8 cellular contexts compared by ENCODE assay signal in the genomic region with DNA sequence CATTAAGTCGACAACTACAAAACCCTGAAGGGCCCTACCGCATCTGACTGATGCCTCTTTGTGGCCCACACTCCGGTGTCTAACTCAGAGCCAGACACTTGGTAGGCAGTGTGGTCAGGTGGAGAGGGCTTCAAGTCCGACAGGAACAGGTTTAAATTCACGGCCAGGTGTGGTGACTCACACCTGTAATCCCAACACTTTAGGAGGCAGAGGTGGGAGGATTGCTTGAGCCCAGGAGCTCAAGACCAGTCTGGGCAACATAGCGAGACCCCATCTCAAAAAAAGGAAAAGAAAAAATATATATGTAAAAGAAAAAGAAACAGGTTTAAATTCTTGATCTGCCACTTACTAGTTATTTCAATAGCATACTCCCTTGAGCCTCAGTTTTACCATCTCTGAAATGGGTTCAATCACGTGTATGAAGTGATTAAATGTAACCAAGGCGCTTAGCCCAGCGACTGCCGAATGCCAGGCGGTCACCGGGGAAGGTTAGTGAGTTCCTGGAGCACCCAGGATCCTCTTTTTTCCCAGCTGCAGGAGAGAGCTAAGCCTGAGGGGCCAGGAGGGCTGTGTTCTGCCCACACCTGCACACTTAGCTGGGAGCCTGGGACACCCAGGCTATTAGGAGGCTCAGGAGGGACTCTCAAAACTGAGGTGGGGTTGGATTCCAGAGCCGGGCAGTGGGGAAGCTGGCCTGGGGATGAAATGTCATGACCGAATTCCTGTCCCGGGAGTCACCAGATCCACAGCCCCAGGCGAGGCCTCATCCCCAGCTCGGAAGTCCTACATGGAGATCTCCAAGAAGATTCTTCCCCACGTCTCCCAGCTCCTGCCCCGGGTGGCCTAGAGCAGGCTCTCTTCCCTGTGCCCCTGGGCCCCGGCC. TPM values are rescaled to one million over a fixed set of nuclear protein-coding genes. Genes with fewer than 3 reads are reported as not detected.
DNase-seq lines count a peak whose midpoint lies in the region; ATAC-seq and TF ChIP-seq lines count a peak whose summit lies in the region.

No MANE protein-coding gene starts in this region.

- H4K8ac ChIP-seq in mesenchymal stem cell (ENCODE audit: low read length), result no peak overlapping the region

- H2BK15ac ChIP-seq in mesenchymal stem cell (ENCODE audit: low read depth, poor library complexity, severe bottlenecking), result peak overlapping the region; percentile 67

- peaks cover 0 to 7% of the 10 kb centered on the region in 2 experiments for H3K27me3 ChIP-seq in mesenchymal stem cell (ENCODE audit: control insufficient read depth in 1 of 2, insufficient read depth in 1 of 2, low read length in 2 of 2)

- peak overlapping the region; percentile 39 for H4K91ac ChIP-seq in mesenchymal stem cell (ENCODE audit: low read length)

- WGBS in mesenchymal stem cell, result 48% methylated on average over 18 of the region's 20 CpGs
- WGBS in urinary bladder, result 48% methylated on average over 20 of the region's 20 CpGs

- H3K27ac ChIP-seq in 22Rv1 (peak overlapping the region; percentile 78), mesenchymal stem cell (ENCODE audit: low read length, poor library complexity, severe bottlenecking) (peak overlapping the region; percentile 10), urinary bladder (ENCODE audit: low read depth) (peak overlapping the region; percentile 76)

- TF ChIP-seq CTCF in 22Rv1 (IDR thresholded peaks at IDR 0.05), result no peak

- H2AFZ ChIP-seq in mesenchymal stem cell (ENCODE audit: low read depth, low read length), result peak overlapping the region; percentile 90

- peaks cover 39 to 45% of the 10 kb centered on the region in 2 donors for H3K4me1 Mint-ChIP-seq in effector memory CD8-positive, alpha-beta T cell (ENCODE audit: low read depth in 2 of 2)

- H2BK5ac ChIP-seq in mesenchymal stem cell (ENCODE audit: low read depth, low read length, poor library complexity, severe bottlenecking), result peak overlapping the region; percentile 63

- peak overlapping the region in 1 of 2 experiments; percentile 75 for H3K23ac ChIP-seq in mesenchymal stem cell (ENCODE audit: low read length in 2 of 2)

- H3K18ac ChIP-seq in mesenchymal stem cell (ENCODE audit: low read depth in 1 of 2, low read length in 2 of 2), result peak overlapping the region; percentile 90 to 96

- DNase-seq in GM19238 (ENCODE audit: insufficient read length, low spot score) (peak; percentile 15), RPMI8226 (peak; percentile 16), mesenchymal stem cell (peak; percentile 73), SHP77 treated with DMSO at 0.1 percent for 48 hours (lab: John Stamatoyannopoulos, UW) (no peak)
- DNase-seq in effector memory CD8-positive, alpha-beta T cell, result no peak

- H3K9ac ChIP-seq in mesenchymal stem cell (ENCODE audit: low read length), result peak overlapping the region; percentile 93

- H3K36me3 ChIP-seq in mesenchymal stem cell (ENCODE audit: control insufficient read depth in 1 of 2, insufficient read depth in 2 of 2, low read depth in 1 of 2, low read length in 2 of 2), result peaks cover under 1 to 5% of the 10 kb centered on the region in 2 experiments
- no peaks in the 10 kb centered on the region for H3K36me3 ChIP-seq in urinary bladder (ENCODE audit: insufficient read depth)

- H3K14ac ChIP-seq in mesenchymal stem cell (ENCODE audit: low read length in 2 of 2), result peak overlapping the region; percentile 36 to 84

- no peaks in the 10 kb centered on the region for H3K9me3 Mint-ChIP-seq in effector memory CD8-positive, alpha-beta T cell

- H3K4me3 Mint-ChIP-seq in effector memory CD8-positive, alpha-beta T cell, result peak overlapping the region; percentile 82 to 83

- H3K27me3 Mint-ChIP-seq in effector memory CD8-positive, alpha-beta T cell, result no peaks in the 10 kb centered on the region

- H3K4ac ChIP-seq in mesenchymal stem cell (ENCODE audit: low read depth in 1 of 2, low read length in 2 of 2), result peak overlapping the region in 1 of 2 experiments; percentile 42

- H3K4me3 ChIP-seq in mesenchymal stem cell (ENCODE audit: insufficient read depth in 1 of 2, low read depth in 1 of 2, low read length in 2 of 2), result peak overlapping the region; percentile 88 to 89
- peak overlapping the region; percentile 80 for H3K4me3 ChIP-seq in urinary bladder (ENCODE audit: low read depth, low read length)

- H3K27ac Mint-ChIP-seq in effector memory CD8-positive, alpha-beta T cell, result peak overlapping the region; percentile 91 to 92

- H3K79me1 ChIP-seq in mesenchymal stem cell (replicated peaks; ENCODE audit: low read length, poor library complexity, severe bottlenecking), result peaks cover 28% of the 10 kb centered on the region

- peak overlapping the region; percentile 18 for H2AK5ac ChIP-seq in mesenchymal stem cell (ENCODE audit: low read length, severe bottlenecking)

- peaks cover 34% of the 10 kb centered on the region for H3K4me1 ChIP-seq in mesenchymal stem cell (ENCODE audit: control insufficient read depth, insufficient read depth, low read depth, low read length)
- H3K4me1 ChIP-seq in urinary bladder (ENCODE audit: insufficient read depth), result peaks cover 2% of the 10 kb centered on the region

- H3K36me3 Mint-ChIP-seq in effector memory CD8-positive, alpha-beta T cell (ENCODE audit: insufficient read depth), result peaks cover 27% of the 10 kb centered on the region

- peak overlapping the region in 1 of 2 experiments; percentile 64 for H2BK12ac ChIP-seq in mesenchymal stem cell (ENCODE audit: low read length in 2 of 2)

- H3K9me3 ChIP-seq in mesenchymal stem cell (ENCODE audit: control insufficient read depth, low read length), result no peaks in the 10 kb centered on the region

- H3K4me2 ChIP-seq in mesenchymal stem cell (ENCODE audit: low read length, poor library complexity, severe bottlenecking), result peak overlapping the region; percentile 80

- no peak for ATAC-seq in effector memory CD8-positive, alpha-beta T cell (replicated peaks)
- no peak for ATAC-seq in GM21576 (IDR thresholded peaks at IDR 0.05; ENCODE audit: unreplicated experiment)

- peak overlapping the region; percentile 34 for H2BK120ac ChIP-seq in mesenchymal stem cell (ENCODE audit: low read depth, low read length)

RNA-seq across cellular contexts. Expression of gene CLTB, which starts 0.9 kb away (rescaled TPM):
- polyA plus RNA-seq in mesenchymal stem cell (2013, experiment 1 of 2), result 85.7 TPM
- 88.1 TPM for polyA plus RNA-seq in mesenchymal stem cell (2013, experiment 2 of 2)
- total RNA-seq in urinary bladder, result 29.6 TPM
- 146 TPM for polyA plus RNA-seq in urinary bladder

RNA-seq across cellular contexts. Expression of gene HIGD2A, which starts 26.9 kb away (rescaled TPM):
- polyA plus RNA-seq in mesenchymal stem cell (2013, experiment 1 of 2), result 225 TPM
- polyA plus RNA-seq in mesenchymal stem cell (2013, experiment 2 of 2), result 222 TPM
- 62.0 TPM for total RNA-seq in urinary bladder
- 188 TPM for polyA plus RNA-seq in urinary bladder

RNA-seq across cellular contexts. Expression of gene NOP16, which starts 27.1 kb away (rescaled TPM):
- 17.4 TPM for polyA plus RNA-seq in mesenchymal stem cell (2013, experiment 1 of 2)
- polyA plus RNA-seq in mesenchymal stem cell (2013, experiment 2 of 2), result 18.6 TPM
- 3.2 TPM for total RNA-seq in urinary bladder
- 27.9 TPM for polyA plus RNA-seq in urinary bladder

RNA-seq across cellular contexts. Expression of gene FAF2, which starts 32.7 kb away (rescaled TPM):
- polyA plus RNA-seq in mesenchymal stem cell (2013, experiment 1 of 2), result 45.1 TPM
- 44.4 TPM for polyA plus RNA-seq in mesenchymal stem cell (2013, experiment 2 of 2)
- total RNA-seq in urinary bladder, result 43.4 TPM
- polyA plus RNA-seq in urinary bladder, result 21.0 TPM

RNA-seq across cellular contexts. Expression of gene ARL10, which starts 50.2 kb away (rescaled TPM):
- polyA plus RNA-seq in mesenchymal stem cell (2013, experiment 1 of 2), result 4.8 TPM
- 4.6 TPM for polyA plus RNA-seq in mesenchymal stem cell (2013, experiment 2 of 2)
- 20.8 TPM for total RNA-seq in urinary bladder
- 3.6 TPM for polyA plus RNA-seq in urinary bladder

Comparison
In these comparisons a context has a peak if more than half of its experiments do, and no peak if none do; other contexts are left out.
1. H3K27ac ChIP-seq: peak in every context shown above with its lines; median percentile 78 in 22Rv1; 76 in urinary bladder; 10 in mesenchymal stem cell.
2. DNase-seq: peak in GM19238 (single experiment), RPMI8226 (single experiment) and mesenchymal stem cell (single experiment); none in effector memory CD8-positive, alpha-beta T cell (0 of 3) and SHP77 treated with DMSO at 0.1 percent for 48 hours (single experiment).